30 cellular contexts compared by ENCODE assay signal in genomic region chr12:81596558-81596957, GRCh38.
DNase-seq lines count a peak whose midpoint lies in the region; ATAC-seq and TF ChIP-seq lines count a peak whose summit lies in the region.
"Had no signal": no experiment of that assay in that cellular context is flagged by ENCODE, and none has a peak within 500 bp of the region (broad histone marks: within the 10 kb centered on the region; RNA-seq: fewer than 3 reads in every experiment).

No MANE protein-coding gene starts in this region.

- no peak for ATAC-seq in GM19397 (IDR thresholded peaks at IDR 0.05; ENCODE audit: unreplicated experiment)
- ATAC-seq in GM19467 (IDR thresholded peaks at IDR 0.05; ENCODE audit: unreplicated experiment), result no peak
- ATAC-seq: activated T-cell treated with anti-CD3 and anti-CD28 coated beads, Interleukin-2, amount 50 U/mL, for 72 hours; HCT116; left lung; PC-3; stimulated activated memory B cell treated with anti-CD40 and anti-IgM and Interleukin-4, amounts not matched to agents 10 μg/mL and 1 μg/mL and 100 μg/mL, for 72 hours had no signal

- in situ Hi-C loops in astrocyte of the spinal cord (cut with HindIII; ENCODE audit: low sequenced_read_pairs), result no loop called here

- TF ChIP-seq CTCF in astrocyte of the spinal cord (IDR thresholded peaks at IDR 0.05; ENCODE audit: low read depth, low read length), result no peak

- H3K4me3 ChIP-seq in astrocyte of the spinal cord (ENCODE audit: low read depth, low read length), result no peak overlapping the region
- H3K4me3 ChIP-seq: esophagus muscularis mucosa, left lung, ovary, transverse colon had no signal

- DNase-seq in NCI-H82 (lab: John Stamatoyannopoulos, UW) (peak; percentile 44), NCI-H82 treated with DMSO at 0.1 percent for 48 hours (lab: John Stamatoyannopoulos, UW; ENCODE audit: unreplicated experiment) (no peak), NCI-H146 treated with DMSO at 0.1 percent for 48 hours (lab: John Stamatoyannopoulos, UW; ENCODE audit: unreplicated experiment) (peak; percentile 80), NCI-H748 (lab: John Stamatoyannopoulos, UW; ENCODE audit: unreplicated experiment) (peak; percentile 58), astrocyte of the spinal cord (ENCODE audit: low read depth, low spot score) (peak; percentile 5), NCI-H1436 (lab: John Stamatoyannopoulos, UW) (no peak)
- DNase-seq: activated CD4-positive, alpha-beta memory T cell treated with anti-CD3 and anti-CD28 coated beads for 36 hours; activated CD4-positive, alpha-beta T cell treated with anti-CD3 and anti-CD28 coated beads for 1 hour; activated naive CD4-positive, alpha-beta T cell treated with Interleukin-2 at 50 U/mL for 16 hours; activated T-cell treated with anti-CD3 and anti-CD28 coated beads, Interleukin-2, amount 50 U/mL, for 72 hours; BE2C; CD8-positive, alpha-beta memory T cell; cerebellar nuclear complex; dermis blood vessel endothelial cell; DMS153; foreskin fibroblast; head of caudate nucleus; Karpas-422; left lung; mesenchymal stem cell; NCI-H2029; NCI-H526 treated with DMSO at 0.1 percent for 48 hours; ovary; PC-3; transverse colon had no signal

Comparison
In these comparisons a context has a peak if more than half of its experiments do, and no peak if none do; other contexts are left out.
1. DNase-seq: peak in NCI-H82 (single experiment), NCI-H146 treated with DMSO at 0.1 percent for 48 hours (single experiment), NCI-H748 (single experiment) and astrocyte of the spinal cord (single experiment); none in NCI-H82 treated with DMSO at 0.1 percent for 48 hours (single experiment) and NCI-H1436 (single experiment).